Comparison of ENCODE assay signal across 17 cellular contexts in genomic region chr2:5537180-5537579, GRCh38.
DNase-seq lines count a peak whose midpoint lies in the region; ATAC-seq and TF ChIP-seq lines count a peak whose summit lies in the region.
"Had no signal": no experiment of that assay in that cellular context is flagged by ENCODE, and none has a peak within 500 bp of the region (broad histone marks: within the 10 kb centered on the region; RNA-seq: fewer than 3 reads in every experiment).

No MANE protein-coding gene starts in this region.

- H2BK120ac ChIP-seq in neuronal stem cell (ENCODE audit: low read depth, low read length) = no peak overlapping the region

- peaks cover 5% of the 10 kb centered on the region for H3K9me3 Mint-ChIP-seq in glutamatergic neuron (ENCODE audit: unreplicated experiment)
- H3K9me3 Mint-ChIP-seq: CD4-positive, alpha-beta T cell had no signal

- no peak for TF ChIP-seq CTCF in glutamatergic neuron (IDR thresholded peaks at IDR 0.05; ENCODE audit: partially characterized antibody, unreplicated experiment)

- H2BK15ac ChIP-seq in neuronal stem cell (ENCODE audit: low read length) = no peak overlapping the region

- H3K27me3 ChIP-seq in neuronal stem cell (ENCODE audit: control insufficient read depth in 3 of 3, insufficient read depth in 3 of 3, low read depth in 1 of 3, low read length in 3 of 3) = no peaks in the 10 kb centered on the region

- H3K14ac ChIP-seq in neuronal stem cell (ENCODE audit: low read length) = no peak overlapping the region

- no peak overlapping the region for H2BK12ac ChIP-seq in neuronal stem cell (ENCODE audit: low read length)

- no peak overlapping the region for H3K9ac ChIP-seq in neuronal stem cell (ENCODE audit: low read depth, low read length, poor library complexity)

- peak overlapping the region; percentile 1 for H2AFZ ChIP-seq in neuronal stem cell (ENCODE audit: low read length)

- no peak overlapping the region for H2AK5ac ChIP-seq in neuronal stem cell (ENCODE audit: low read depth, low read length)

- peaks cover 5% of the 10 kb centered on the region for H3K36me3 Mint-ChIP-seq in glutamatergic neuron (ENCODE audit: unreplicated experiment)

- H3K4me1 ChIP-seq in neuronal stem cell (ENCODE audit: control insufficient read depth in 2 of 2, insufficient read depth in 1 of 2, low read depth in 1 of 2, low read length in 2 of 2) = peaks cover 4 to 28% of the 10 kb centered on the region in 2 donors
- H3K4me1 ChIP-seq: Caco-2 had no signal

- H2BK5ac ChIP-seq in neuronal stem cell (ENCODE audit: low read length) = no peak overlapping the region

- H3K4me3 ChIP-seq in neuronal stem cell (ENCODE audit: low read length in 2 of 2) = no peak overlapping the region

- H3K4me2 ChIP-seq in neuronal stem cell (ENCODE audit: insufficient read depth, low read length, poor library complexity, severe bottlenecking) = no peak overlapping the region

- H3K9me3 ChIP-seq in neuronal stem cell (replicated peaks in 1 of 2; ENCODE audit: control insufficient read depth in 2 of 2, insufficient read depth in 1 of 2, low read depth in 1 of 2, low read length in 2 of 2) = peaks cover 0 to 2% of the 10 kb centered on the region in 2 donors
- H3K9me3 ChIP-seq: Caco-2 had no signal

- no peak overlapping the region for H4K91ac ChIP-seq in neuronal stem cell (ENCODE audit: low read depth, low read length, poor library complexity)

- DNase-seq in NCI-H526 (lab: John Stamatoyannopoulos, UW) (peak; percentile 89 to 93), RPMI8226 (peak; percentile 8), glutamatergic neuron (no peak), neuronal stem cell (ENCODE audit: low spot score) (no peak), NCI-H69 (lab: John Stamatoyannopoulos, UW) (no peak), DMS 273 treated with DMSO at 0.1 percent for 48 hours (lab: John Stamatoyannopoulos, UW) (no peak)
- DNase-seq: AML-193; Caco-2; CD4-positive, alpha-beta T cell; DMS153; DMS79; GDM1; GOT3; H9 had no signal

- H3K4me3 Mint-ChIP-seq in glutamatergic neuron (ENCODE audit: unreplicated experiment) = no peak overlapping the region
- H3K4me3 Mint-ChIP-seq: CD4-positive, alpha-beta T cell; H9 had no signal

- H3K27ac Mint-ChIP-seq in glutamatergic neuron (ENCODE audit: unreplicated experiment) = peak overlapping the region; percentile 95
- H3K27ac Mint-ChIP-seq: CD4-positive, alpha-beta T cell had no signal

- no peak overlapping the region for H3K18ac ChIP-seq in neuronal stem cell (ENCODE audit: low read length)

- H4K8ac ChIP-seq in neuronal stem cell (ENCODE audit: low read depth, low read length) = no peak overlapping the region

- H3K27ac ChIP-seq in neuronal stem cell (replicated peaks; ENCODE audit: low read length) = no peak overlapping the region
- H3K27ac ChIP-seq: C4-2B had no signal

- ATAC-seq in HG03571 (IDR thresholded peaks at IDR 0.05; ENCODE audit: unreplicated experiment) (no peak), GM21717 (IDR thresholded peaks at IDR 0.05; ENCODE audit: unreplicated experiment) (no peak)

- H3K36me3 ChIP-seq in neuronal stem cell (replicated peaks in 1 of 2; ENCODE audit: control insufficient read depth in 2 of 2, insufficient read depth in 2 of 2, low read length in 2 of 2) = no peaks in the 10 kb centered on the region

- WGBS in neuronal stem cell (ENCODE audit: extremely low coverage in 2 of 2, insufficient read length in 2 of 2, insufficient replicate concordance in 1 of 2), 2 donors = no CpG with 5 or more reads among the region's 2 CpGs

- H3K79me1 ChIP-seq in neuronal stem cell (ENCODE audit: low read depth, low read length) = no peaks in the 10 kb centered on the region

- H3K4ac ChIP-seq in neuronal stem cell (ENCODE audit: low read length) = no peak overlapping the region

- no peak overlapping the region for H3K23ac ChIP-seq in neuronal stem cell (ENCODE audit: low read depth, low read length, poor library complexity)

- H3K27me3 Mint-ChIP-seq in glutamatergic neuron (ENCODE audit: unreplicated experiment) = no peaks in the 10 kb centered on the region
- H3K27me3 Mint-ChIP-seq: CD4-positive, alpha-beta T cell had no signal

- H3K4me1 Mint-ChIP-seq in glutamatergic neuron (ENCODE audit: low read depth, unreplicated experiment) = peaks cover 45% of the 10 kb centered on the region

Comparison
In these comparisons a context has a peak if more than half of its experiments do, and no peak if none do; other contexts are left out.
1. DNase-seq: peak in NCI-H526 (2 of 2) and RPMI8226 (single experiment); none in glutamatergic neuron (single experiment), neuronal stem cell (single experiment), NCI-H69 (single experiment) and DMS 273 treated with DMSO at 0.1 percent for 48 hours (single experiment).